ENCODE assay signal across 8 cellular contexts in genomic region chr14:88562532-88562830, GRCh38. TPM values are rescaled to one million over a fixed set of nuclear protein-coding genes. Genes with fewer than 3 reads are reported as not detected.
DNase-seq lines count a peak whose midpoint lies in the region; ATAC-seq and TF ChIP-seq lines count a peak whose summit lies in the region.

No MANE protein-coding gene starts in this region.

- H3K9me2 ChIP-seq in SK-N-SH: no peaks in the 10 kb centered on the region

- H4K20me1 ChIP-seq in SK-N-SH (ENCODE audit: insufficient read depth): peaks cover 27% of the 10 kb centered on the region

- TF ChIP-seq RAD21 in SK-N-SH (IDR thresholded peaks at IDR 0.05; ENCODE audit: low read length): no peak

- peaks cover 9% of the 10 kb centered on the region for H3K27me3 Mint-ChIP-seq in activated CD8-positive, alpha-beta T cell treated with anti-CD3 and anti-CD28 coated beads for 36 hours

- TF ChIP-seq EP300 in SK-N-SH (IDR thresholded peaks at IDR 0.05; ENCODE audit: borderline replicate concordance in 1 of 2, low read depth in 1 of 2, low read length in 1 of 2): no peak

- peak overlapping the region; percentile 94 for H3K9ac ChIP-seq in SK-N-SH
- peak overlapping the region; percentile 91 for H3K9ac ChIP-seq in iPS-18a (ENCODE audit: low read length)
- H3K9ac ChIP-seq in stomach smooth muscle (ENCODE audit: low read length in 2 of 2): peak overlapping the region; percentile 47 to 87

- ATAC-seq in SK-N-SH treated with all-trans-retinoic acid at 6 μM for 48 hours: no peak
- ATAC-seq in activated CD8-positive, alpha-beta T cell treated with anti-CD3 and anti-CD28 coated beads for 36 hours: no peak

- peaks cover 23% of the 10 kb centered on the region for H3F3A ChIP-seq in SK-N-SH (replicated peaks; ENCODE audit: insufficient read depth)

- H3K27ac ChIP-seq in SK-N-SH (ENCODE audit: low read depth in 2 of 2, low read length in 1 of 2) (no peak overlapping the region; a peak in 1 of 4 replicates), iPS-18a (ENCODE audit: low read length) (no peak overlapping the region), stomach smooth muscle (ENCODE audit: low read length) (peak overlapping the region; percentile 81)

- H3K27ac Mint-ChIP-seq in activated CD8-positive, alpha-beta T cell treated with anti-CD3 and anti-CD28 coated beads for 36 hours: peak overlapping the region; percentile 92

- WGBS in SK-N-SH (ENCODE audit: low lambda C conversion rate): 25% methylated on average over 5 of the region's 5 CpGs

- no peak for TF ChIP-seq CTCF in SK-N-SH (IDR thresholded peaks at IDR 0.05)
- TF ChIP-seq CTCF in activated CD8-positive, alpha-beta T cell treated with anti-CD3 and anti-CD28 coated beads for 36 hours (IDR thresholded peaks at IDR 0.05): no peak

- POLR2A ChIA-PET in SK-N-SH (lab: Yijun Ruan, JAX): no interaction called here
- POLR2A ChIA-PET in activated CD8-positive, alpha-beta T cell treated with anti-CD3 and anti-CD28 coated beads for 36 hours (lab: Charles Lee): interaction anchor here (1.8 kb wide), 1 partner anchor 11 kb away, joined by 4 read pairs; no protein-coding TSS in a partner anchor

- H3K27me3 ChIP-seq in SK-N-SH (ENCODE audit: insufficient read depth): no peaks in the 10 kb centered on the region
- H3K27me3 ChIP-seq in iPS-18a (ENCODE audit: control insufficient read depth, insufficient read depth, low read length): no peaks in the 10 kb centered on the region
- H3K27me3 ChIP-seq in stomach smooth muscle (ENCODE audit: control insufficient read depth in 1 of 2, insufficient read depth in 2 of 2, low read length in 2 of 2): no peaks in the 10 kb centered on the region

- no peaks in the 10 kb centered on the region for H3K9me3 ChIP-seq in SK-N-SH
- no peaks in the 10 kb centered on the region for H3K9me3 ChIP-seq in iPS-18a (ENCODE audit: control insufficient read depth, low read depth, low read length)
- H3K9me3 ChIP-seq in stomach smooth muscle (ENCODE audit: control insufficient read depth in 2 of 2, low read length in 2 of 2): no peaks in the 10 kb centered on the region

- peak overlapping the region; percentile 81 for H3K4me3 Mint-ChIP-seq in activated CD8-positive, alpha-beta T cell treated with anti-CD3 and anti-CD28 coated beads for 36 hours

- no peaks in the 10 kb centered on the region for H3K9me3 Mint-ChIP-seq in activated CD8-positive, alpha-beta T cell treated with anti-CD3 and anti-CD28 coated beads for 36 hours

- H3K4me1 Mint-ChIP-seq in activated CD8-positive, alpha-beta T cell treated with anti-CD3 and anti-CD28 coated beads for 36 hours (ENCODE audit: low read depth): peaks cover 32% of the 10 kb centered on the region

- H3K4me1 ChIP-seq in SK-N-SH (ENCODE audit: control insufficient read depth in 1 of 2, insufficient read depth in 2 of 2, low read depth in 1 of 2, low read length in 1 of 2): peaks cover 0 to 15% of the 10 kb centered on the region in 2 experiments; a peak in 3 of 4 replicates
- H3K4me1 ChIP-seq in iPS-18a (ENCODE audit: control insufficient read depth, low read depth, low read length): peaks cover 6% of the 10 kb centered on the region
- peaks cover 8% of the 10 kb centered on the region for H3K4me1 ChIP-seq in stomach smooth muscle (ENCODE audit: control insufficient read depth, insufficient read depth, low read length)

- intact Hi-C loops in activated CD8-positive, alpha-beta T cell treated with anti-CD3 and anti-CD28 coated beads for 36 hours (cut with micrococcal nuclease): loop anchor here (10.0 kb wide), 1 partner anchor 232 kb away; the partner anchor contains the start of gene EML5

- DNase-seq in SK-N-SH: no peak
- DNase-seq in activated CD8-positive, alpha-beta T cell treated with anti-CD3 and anti-CD28 coated beads for 36 hours: no peak
- DNase-seq in epidermal melanocyte (ENCODE audit: insufficient read length, low spot score): no peak
- no peak for DNase-seq in cerebellum (ENCODE audit: low spot score)
- DNase-seq in NCI-H510A (lab: John Stamatoyannopoulos, UW): no peak

- H2AFZ ChIP-seq in SK-N-SH (ENCODE audit: low read depth): peak overlapping the region; percentile 80

- H3K4me3 ChIP-seq in SK-N-SH (ENCODE audit: low read depth in 2 of 2, low read length in 1 of 2) (peak overlapping the region; percentile 81 to 96), iPS-18a (ENCODE audit: low read length) (peak overlapping the region; percentile 97), stomach smooth muscle (ENCODE audit: low read length in 2 of 2) (peak overlapping the region; percentile 82 to 91)

- peak overlapping the region; percentile 95 for H3K4me2 ChIP-seq in SK-N-SH

- H3K36me3 ChIP-seq in SK-N-SH (replicated peaks in 1 of 2; ENCODE audit: control insufficient read depth in 1 of 2, insufficient read depth in 2 of 2, low read length in 1 of 2): peaks cover 3 to 14% of the 10 kb centered on the region in 2 experiments
- peaks cover 14% of the 10 kb centered on the region for H3K36me3 ChIP-seq in iPS-18a (ENCODE audit: control insufficient read depth, low read depth, low read length)
- H3K36me3 ChIP-seq in stomach smooth muscle (ENCODE audit: control insufficient read depth in 2 of 2, insufficient read depth in 2 of 2, low read length in 2 of 2): no peaks in the 10 kb centered on the region

- CTCF ChIA-PET in SK-N-SH (lab: Yijun Ruan, JAX): interaction anchor here (1.5 kb wide), 1 partner anchor 10 kb away, joined by 4 read pairs; no protein-coding TSS in a partner anchor
- CTCF ChIA-PET in activated CD8-positive, alpha-beta T cell treated with anti-CD3 and anti-CD28 coated beads for 36 hours (lab: Charles Lee): no interaction called here

- H3K36me3 Mint-ChIP-seq in activated CD8-positive, alpha-beta T cell treated with anti-CD3 and anti-CD28 coated beads for 36 hours (ENCODE audit: low read depth): peaks cover 16% of the 10 kb centered on the region

- peaks cover 41% of the 10 kb centered on the region for H3K79me2 ChIP-seq in SK-N-SH (ENCODE audit: insufficient read depth)

TF ChIP-seq in SK-N-SH, 30 proteins besides CTCF, POLR2A, EP300 and RAD21 (continues in another document):
- TF ChIP-seq SIN3A (IDR thresholded peaks at IDR 0.05; ENCODE audit: borderline replicate concordance, low read depth, low read length): no peak
- TF ChIP-seq, protein P1, sequence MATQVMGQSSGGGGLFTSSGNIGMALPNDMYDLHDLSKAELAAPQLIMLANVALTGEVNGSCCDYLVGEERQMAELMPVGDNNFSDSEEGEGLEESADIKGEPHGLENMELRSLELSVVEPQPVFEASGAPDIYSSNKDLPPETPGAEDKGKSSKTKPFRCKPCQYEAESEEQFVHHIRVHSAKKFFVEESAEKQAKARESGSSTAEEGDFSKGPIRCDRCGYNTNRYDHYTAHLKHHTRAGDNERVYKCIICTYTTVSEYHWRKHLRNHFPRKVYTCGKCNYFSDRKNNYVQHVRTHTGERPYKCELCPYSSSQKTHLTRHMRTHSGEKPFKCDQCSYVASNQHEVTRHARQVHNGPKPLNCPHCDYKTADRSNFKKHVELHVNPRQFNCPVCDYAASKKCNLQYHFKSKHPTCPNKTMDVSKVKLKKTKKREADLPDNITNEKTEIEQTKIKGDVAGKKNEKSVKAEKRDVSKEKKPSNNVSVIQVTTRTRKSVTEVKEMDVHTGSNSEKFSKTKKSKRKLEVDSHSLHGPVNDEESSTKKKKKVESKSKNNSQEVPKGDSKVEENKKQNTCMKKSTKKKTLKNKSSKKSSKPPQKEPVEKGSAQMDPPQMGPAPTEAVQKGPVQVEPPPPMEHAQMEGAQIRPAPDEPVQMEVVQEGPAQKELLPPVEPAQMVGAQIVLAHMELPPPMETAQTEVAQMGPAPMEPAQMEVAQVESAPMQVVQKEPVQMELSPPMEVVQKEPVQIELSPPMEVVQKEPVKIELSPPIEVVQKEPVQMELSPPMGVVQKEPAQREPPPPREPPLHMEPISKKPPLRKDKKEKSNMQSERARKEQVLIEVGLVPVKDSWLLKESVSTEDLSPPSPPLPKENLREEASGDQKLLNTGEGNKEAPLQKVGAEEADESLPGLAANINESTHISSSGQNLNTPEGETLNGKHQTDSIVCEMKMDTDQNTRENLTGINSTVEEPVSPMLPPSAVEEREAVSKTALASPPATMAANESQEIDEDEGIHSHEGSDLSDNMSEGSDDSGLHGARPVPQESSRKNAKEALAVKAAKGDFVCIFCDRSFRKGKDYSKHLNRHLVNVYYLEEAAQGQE (IDR thresholded peaks at IDR 0.05; ENCODE audit: low read depth, low read length): no peak

TF ChIP-seq in SK-N-SH treated with all-trans-retinoic acid at 6 μM for 48 hours, 23 proteins besides CTCF, POLR2A, EP300 and RAD21 (continues in another document):
- TF ChIP-seq, protein P2, sequence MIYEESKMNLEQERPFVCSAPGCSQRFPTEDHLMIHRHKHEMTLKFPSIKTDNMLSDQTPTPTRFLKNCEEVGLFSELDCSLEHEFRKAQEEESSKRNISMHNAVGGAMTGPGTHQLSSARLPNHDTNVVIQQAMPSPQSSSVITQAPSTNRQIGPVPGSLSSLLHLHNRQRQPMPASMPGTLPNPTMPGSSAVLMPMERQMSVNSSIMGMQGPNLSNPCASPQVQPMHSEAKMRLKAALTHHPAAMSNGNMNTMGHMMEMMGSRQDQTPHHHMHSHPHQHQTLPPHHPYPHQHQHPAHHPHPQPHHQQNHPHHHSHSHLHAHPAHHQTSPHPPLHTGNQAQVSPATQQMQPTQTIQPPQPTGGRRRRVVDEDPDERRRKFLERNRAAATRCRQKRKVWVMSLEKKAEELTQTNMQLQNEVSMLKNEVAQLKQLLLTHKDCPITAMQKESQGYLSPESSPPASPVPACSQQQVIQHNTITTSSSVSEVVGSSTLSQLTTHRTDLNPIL (CRISPR knock-in tag; IDR thresholded peaks at IDR 0.05; ENCODE audit: low read depth): no peak
- TF ChIP-seq GLIS3 (CRISPR knock-in tag; IDR thresholded peaks at IDR 0.05): no peak
- TF ChIP-seq ZNF565 (CRISPR knock-in tag; conservative IDR thresholded peaks at IDR 0.05; ENCODE audit: low read depth): no peak
- no peak for TF ChIP-seq TOX (CRISPR knock-in tag; IDR thresholded peaks at IDR 0.05; ENCODE audit: borderline replicate concordance)
- no peak for TF ChIP-seq ARNTL (CRISPR knock-in tag; IDR thresholded peaks at IDR 0.05; ENCODE audit: borderline replicate concordance, low read depth)
- TF ChIP-seq PPARA (CRISPR knock-in tag; IDR thresholded peaks at IDR 0.05; ENCODE audit: borderline replicate concordance): no peak
- TF ChIP-seq CSDC2 (CRISPR knock-in tag; IDR thresholded peaks at IDR 0.05): no peak
- no peak for TF ChIP-seq SNAI2 (CRISPR knock-in tag; IDR thresholded peaks at IDR 0.05)
- TF ChIP-seq TCF4 (CRISPR knock-in tag; IDR thresholded peaks at IDR 0.05; ENCODE audit: borderline replicate concordance): no peak

RNA-seq across cellular contexts. Expression of gene ZC3H14, which starts 0.4 kb away (rescaled TPM):
- 61.5 and 79.0 TPM in 2 replicates for polyA plus RNA-seq in SK-N-SH (2012; rRNA removed)
- 63.6 and 69.0 TPM in 2 replicates for polyA plus RNA-seq in SK-N-SH (2012; cell fraction: cytosol; rRNA removed)
- 72.5 and 106 TPM in 2 replicates for polyA plus RNA-seq in SK-N-SH (2012; cell fraction: nucleus; rRNA removed)
- 10 to 100 TPM; 43.9 to 50.3 TPM for total RNA-seq in activated CD8-positive, alpha-beta T cell treated with anti-CD3 and anti-CD28 coated beads for 36 hours
- total RNA-seq in cerebellum: 76.9 TPM

RNA-seq across cellular contexts. Expression of gene PTPN21, which starts 7.7 kb away (rescaled TPM):
- 5.6 and 6.5 TPM in 2 replicates for polyA plus RNA-seq in SK-N-SH (2012; rRNA removed)
- 4.8 and 5.2 TPM in 2 replicates for polyA plus RNA-seq in SK-N-SH (2012; cell fraction: cytosol; rRNA removed)
- 11.9 and 15.9 TPM in 2 replicates for polyA plus RNA-seq in SK-N-SH (2012; cell fraction: nucleus; rRNA removed)
- total RNA-seq in activated CD8-positive, alpha-beta T cell treated with anti-CD3 and anti-CD28 coated beads for 36 hours: not detected
- total RNA-seq in cerebellum: 13.2 TPM

Comparison
In these comparisons a context has a peak if more than half of its experiments do, and no peak if none do; other contexts are left out.
1. RNA of gene PTPN21, which starts 7.7 kb away (total RNA-seq): 13.2 TPM in cerebellum (single experiment); not detected in activated CD8-positive, alpha-beta T cell treated with anti-CD3 and anti-CD28 coated beads for 36 hours; every median in the first group is over 10 times any median in the second.
2. Peak in every context shown above with its lines, with median percentiles within 50 percentile points of each other: H3K4me3 ChIP-seq and H3K9ac ChIP-seq.